In the genomic region with DNA sequence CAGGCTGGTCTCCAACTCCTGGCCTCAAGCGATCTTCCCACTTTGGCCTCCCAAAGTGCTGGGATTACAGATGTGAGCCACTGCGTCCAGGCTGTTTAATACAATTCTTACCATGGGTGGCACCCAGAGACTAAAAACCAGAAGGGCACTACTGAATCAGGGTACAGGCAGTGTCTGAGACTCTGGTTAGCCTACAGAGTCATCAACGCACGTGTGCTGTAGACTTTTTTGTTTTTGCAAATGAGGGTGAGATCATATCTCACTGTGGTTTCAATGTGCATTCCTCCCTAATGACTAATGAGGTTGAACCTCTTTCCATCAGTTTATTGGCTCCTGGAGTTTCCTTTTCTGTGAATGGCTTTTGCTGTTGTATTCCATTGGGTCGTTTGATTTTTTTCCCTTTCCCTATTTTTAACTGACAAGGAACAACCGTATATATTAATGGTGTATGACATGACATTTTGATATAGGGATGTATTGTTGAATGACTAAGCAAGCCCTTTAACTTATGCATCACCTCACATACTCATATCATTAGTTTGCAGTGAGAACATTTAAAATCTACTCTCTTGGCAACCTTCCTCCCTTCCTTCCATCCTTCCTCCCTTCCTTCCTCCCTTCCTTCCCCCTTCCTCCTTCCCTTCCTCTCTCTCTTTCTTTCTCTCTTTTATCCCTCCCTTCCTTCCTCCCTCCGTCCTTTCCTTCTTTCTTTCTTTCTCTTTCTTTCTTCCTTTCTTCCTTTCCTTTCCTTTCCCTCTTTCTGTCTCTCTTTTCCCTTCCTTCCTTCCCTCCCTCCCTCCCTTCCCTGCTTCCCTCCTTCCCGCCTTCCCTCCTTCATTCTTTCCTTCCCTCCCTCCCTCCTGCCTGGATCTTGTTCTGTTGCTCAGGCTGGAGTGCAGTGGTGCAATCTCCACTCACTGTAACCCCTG, we compare ENCODE assay signal across 7 cellular contexts. TPM values are rescaled to one million over a fixed set of nuclear protein-coding genes. Genes with fewer than 3 reads are reported as not detected.
DNase-seq lines count a peak whose midpoint lies in the region; ATAC-seq and TF ChIP-seq lines count a peak whose summit lies in the region.

No MANE protein-coding gene starts in this region.

- H3K4me1 ChIP-seq in hepatocyte (ENCODE audit: insufficient read depth): peaks cover 18% of the 10 kb centered on the region
- H3K4me1 ChIP-seq in tibial artery: peaks cover 0 to 29% (median 19%) of the 10 kb centered on the region in 4 donors

- peak overlapping the region; percentile 53 to 82 for H3K27ac Mint-ChIP-seq in activated naive CD4-positive, alpha-beta T cell treated with anti-CD3 and anti-CD28 coated beads, Interleukin-2, amount 50 U/mL, for 72 hours

- DNase-seq in GM12864 (ENCODE audit: low read depth) (peak; percentile 43), MG63 (peak; percentile 57), hepatocyte (ENCODE audit: low spot score) (peak; percentile 80), tibial artery (no peak), medulla oblongata (ENCODE audit: extremely low spot score) (no peak)
- DNase-seq in activated naive CD4-positive, alpha-beta T cell treated with anti-CD3 and anti-CD28 coated beads, Interleukin-2, amount 50 U/mL, for 72 hours (ENCODE audit: low spot score in 2 of 2): peak in 1 of 2 donors; percentile 52

- WGBS in hepatocyte (ENCODE audit: low lambda C conversion rate, missing lambda C conversion rate): 40% methylated on average over 7 of the region's 8 CpGs

- no peaks in the 10 kb centered on the region for H3K36me3 Mint-ChIP-seq in activated naive CD4-positive, alpha-beta T cell treated with anti-CD3 and anti-CD28 coated beads, Interleukin-2, amount 50 U/mL, for 72 hours

- H3K27me3 ChIP-seq in MG63 (no peaks in the 10 kb centered on the region), hepatocyte (no peaks in the 10 kb centered on the region), tibial artery (no peaks in the 10 kb centered on the region)

- no peak overlapping the region for H2AFZ ChIP-seq in hepatocyte

- no peak for TF ChIP-seq CTCF in GM12864 (IDR thresholded peaks at IDR 0.05; ENCODE audit: low read depth, low read length, missing control alignments)
- TF ChIP-seq CTCF in hepatocyte (IDR thresholded peaks at IDR 0.05; ENCODE audit: poor library complexity): no peak
- TF ChIP-seq CTCF in tibial artery (IDR thresholded peaks at IDR 0.05): no peak

- H3K4me3 ChIP-seq in GM12864 (ENCODE audit: low read depth, low read length): no peak overlapping the region
- H3K4me3 ChIP-seq in MG63: no peak overlapping the region
- H3K4me3 ChIP-seq in hepatocyte: no peak overlapping the region
- no peak overlapping the region for H3K4me3 ChIP-seq in tibial artery

- H4K20me1 ChIP-seq in hepatocyte (ENCODE audit: insufficient read depth, poor library complexity, severe bottlenecking): no peaks in the 10 kb centered on the region

- intact Hi-C loops in tibial artery (cut with DNase I; ENCODE audit: low total_unique reads): no loop called here

- H3K4me2 ChIP-seq in hepatocyte: no peak overlapping the region

- no peaks in the 10 kb centered on the region for H3K36me3 ChIP-seq in MG63
- no peaks in the 10 kb centered on the region for H3K36me3 ChIP-seq in hepatocyte (replicated peaks; ENCODE audit: insufficient read depth, low read depth)
- no peaks in the 10 kb centered on the region for H3K36me3 ChIP-seq in tibial artery

- ATAC-seq in GM21825 (IDR thresholded peaks at IDR 0.05; ENCODE audit: unreplicated experiment): peak; percentile 68
- peak; percentile 94 to 97 for ATAC-seq in activated naive CD4-positive, alpha-beta T cell treated with anti-CD3 and anti-CD28 coated beads, Interleukin-2, amount 50 U/mL, for 72 hours

- H3K27ac ChIP-seq in hepatocyte (peak overlapping the region; percentile 89), tibial artery (peak overlapping the region; percentile 59 to 60)

- no peaks in the 10 kb centered on the region for H3K9me2 ChIP-seq in hepatocyte (replicated peaks; ENCODE audit: insufficient read depth)

- no peaks in the 10 kb centered on the region for H3K79me2 ChIP-seq in hepatocyte

- H3K9me3 Mint-ChIP-seq in activated naive CD4-positive, alpha-beta T cell treated with anti-CD3 and anti-CD28 coated beads, Interleukin-2, amount 50 U/mL, for 72 hours: no peaks in the 10 kb centered on the region

- H3K9me3 ChIP-seq in MG63: no peaks in the 10 kb centered on the region
- no peaks in the 10 kb centered on the region for H3K9me3 ChIP-seq in hepatocyte (ENCODE audit: low read depth)
- H3K9me3 ChIP-seq in tibial artery: no peaks in the 10 kb centered on the region

RNA-seq across cellular contexts. Expression of gene TMEM270, which starts 9.3 kb away (rescaled TPM):
- not detected in 2 replicates for total RNA-seq in MG63 (2014; rRNA removed; shearing (Covaris generic); ENCODE audit: low replicate concordance)
- total RNA-seq in activated naive CD4-positive, alpha-beta T cell treated with anti-CD3 and anti-CD28 coated beads, Interleukin-2, amount 50 U/mL, for 72 hours: not detected
- 1.1 TPM in 1 of 2 replicates, not detected in the other for total RNA-seq in hepatocyte
- 0.30 and 0.47 TPM in 2 replicates for polyA plus RNA-seq in hepatocyte

RNA-seq across cellular contexts. Expression of gene METTL27, which starts 9.4 kb away (rescaled TPM):
- not detected in 2 replicates for total RNA-seq in MG63 (2014; rRNA removed; shearing (Covaris generic); ENCODE audit: low replicate concordance)
- total RNA-seq in activated naive CD4-positive, alpha-beta T cell treated with anti-CD3 and anti-CD28 coated beads, Interleukin-2, amount 50 U/mL, for 72 hours: 1 to 10 TPM in 1 of 2 donors, under 1 TPM in 1; 0.50 to 3.4 TPM
- total RNA-seq in hepatocyte: 1.6 and 2.6 TPM in 2 replicates
- polyA plus RNA-seq in hepatocyte: 6.5 and 11.4 TPM in 2 replicates

RNA-seq across cellular contexts. Expression of gene CLDN4, which starts 20.9 kb away (rescaled TPM):
- not detected in 2 replicates for total RNA-seq in MG63 (2014; rRNA removed; shearing (Covaris generic); ENCODE audit: low replicate concordance)
- under 1 TPM; 0.10 to 0.57 TPM for total RNA-seq in activated naive CD4-positive, alpha-beta T cell treated with anti-CD3 and anti-CD28 coated beads, Interleukin-2, amount 50 U/mL, for 72 hours
- 532 and 570 TPM in 2 replicates for total RNA-seq in hepatocyte
- 880 and 909 TPM in 2 replicates for polyA plus RNA-seq in hepatocyte

Comparison
In these comparisons a context has a peak if more than half of its experiments do, and no peak if none do; other contexts are left out.
1. DNase-seq: peak in GM12864 (single experiment), MG63 (single experiment) and hepatocyte (single experiment); none in tibial artery (0 of 2) and medulla oblongata (single experiment).
2. RNA of gene CLDN4, which starts 20.9 kb away (total RNA-seq): 532 to 570 TPM in hepatocyte; 0.10 to 0.57 TPM in activated naive CD4-positive, alpha-beta T cell treated with anti-CD3 and anti-CD28 coated beads, Interleukin-2, amount 50 U/mL, for 72 hours and not detected in MG63; every median in the first group is over 100 times any median in the second.